8 cellular contexts compared by ENCODE assay signal in genomic region chr12:82685721-82686222, GRCh38. TPM values are rescaled to one million over a fixed set of nuclear protein-coding genes. Genes with fewer than 3 reads are reported as not detected.
DNase-seq lines count a peak whose midpoint lies in the region; ATAC-seq and TF ChIP-seq lines count a peak whose summit lies in the region.

No MANE protein-coding gene starts in this region.

- TF ChIP-seq CTCF in AG04450 (IDR thresholded peaks at IDR 0.05; ENCODE audit: low read depth, low read length) (peak; percentile 81), VCaP (conservative IDR thresholded peaks at IDR 0.05) (peak; percentile 91), breast epithelium (IDR thresholded peaks at IDR 0.05) (peak; percentile 82 to 88 (median 86))

- peaks cover 0 to 17% of the 10 kb centered on the region in 2 donors for H3K4me1 ChIP-seq in breast epithelium

- no peaks in the 10 kb centered on the region for H3K36me3 ChIP-seq in breast epithelium

- POLR2A ChIA-PET in AG04450 (lab: Yijun Ruan, JAX): interaction anchor here (2.2 kb wide), 1 partner anchor 328 kb away, joined by 8 read pairs; the partner anchor contains the start of genes CCDC59 and METTL25

- CTCF ChIA-PET in AG04450 (lab: Charles Lee): interaction anchor here (0.6 to 2.9 kb wide), 30 partner anchors 8 to 1822 kb away, joined by 3 to 33 read pairs (median 3); partner anchors contain the start of genes CCDC59 and METTL25

- H3K27me3 ChIP-seq in AG04450 (ENCODE audit: control insufficient read depth, insufficient read depth, low read length): no peaks in the 10 kb centered on the region
- H3K27me3 ChIP-seq in breast epithelium: no peaks in the 10 kb centered on the region

- intact Hi-C loops in breast epithelium (cut with DNase I; ENCODE audit: low total_unique reads): no loop called here

- H3K27ac ChIP-seq in AG04450 (ENCODE audit: low read depth, low read length) (no peak overlapping the region), VCaP (peak overlapping the region; percentile 97), breast epithelium (peak overlapping the region; percentile 93 to 96), skin epidermis (peak overlapping the region in 20 of 21 experiments; percentile 74 to 96 (median 90))

- no peak for TF ChIP-seq POLR2A in breast epithelium (IDR thresholded peaks at IDR 0.05)

- peak; percentile 71 for DNase-seq in AG04450 (ENCODE audit: low read depth, low spot score)
- DNase-seq in NCI-H2171 treated with DMSO at 0.1 percent for 48 hours (lab: John Stamatoyannopoulos, UW): peak; percentile 94
- peak; percentile 94 to 97 for DNase-seq in breast epithelium (ENCODE audit: low spot score in 2 of 2)
- peak; percentile 84 for DNase-seq in iPS-NIHi11 (ENCODE audit: low spot score)

- ATAC-seq in GM18873 (IDR thresholded peaks at IDR 0.05; ENCODE audit: low FRiP score, unreplicated experiment) (peak; percentile 65), HG03135 (IDR thresholded peaks at IDR 0.05; ENCODE audit: unreplicated experiment) (peak; percentile 66)

- H3K4me3 ChIP-seq in AG04450 (ENCODE audit: low read depth, low read length) (peak overlapping the region; percentile 91), breast epithelium (peak overlapping the region; percentile 77 to 82 (median 79)), skin epidermis (peak overlapping the region; percentile 67 to 94 (median 84))

- no peaks in the 10 kb centered on the region; the same call in 1 of the 2 replicates for H3K9me3 ChIP-seq in AG04450 (ENCODE audit: control insufficient read depth, insufficient read depth, low read length)
- H3K9me3 ChIP-seq in breast epithelium: no peaks in the 10 kb centered on the region

RNA-seq across cellular contexts. Expression of gene TMTC2, which starts 0.9 kb away (rescaled TPM):
- 1.6 and 1.8 TPM in 2 replicates for polyA plus RNA-seq in AG04450 (2011; rRNA removed)
- 4.4 and 5.1 TPM in 2 replicates for polyA minus RNA-seq in AG04450 (2011; rRNA and poly(A)+ RNA removed)
- 10 to 100 TPM in 2 of 3 donors, 1 to 10 TPM in 1; 7.0 to 28.8 (median 19.3) TPM for total RNA-seq in breast epithelium
